8 cellular contexts compared by ENCODE assay signal in genomic region chr11:2933376-2934056, GRCh38. TPM values are rescaled to one million over a fixed set of nuclear protein-coding genes. Genes with fewer than 3 reads are reported as not detected.
DNase-seq lines count a peak whose midpoint lies in the region; ATAC-seq, FAIRE-seq and TF ChIP-seq lines count a peak whose summit lies in the region.

No MANE protein-coding gene starts in this region.

- H3K27me3 ChIP-seq in SK-N-SH (ENCODE audit: insufficient read depth): no peaks in the 10 kb centered on the region
- H3K27me3 ChIP-seq in lower lobe of right lung (ENCODE audit: low read depth): peaks cover 5% of the 10 kb centered on the region

- ATAC-seq in A549: peak; percentile 21 to 26
- peak; percentile 37 for ATAC-seq in GM21423 (IDR thresholded peaks at IDR 0.05; ENCODE audit: unreplicated experiment)
- ATAC-seq in lower lobe of right lung: peak; percentile 65 to 81
- ATAC-seq in HG03520 (IDR thresholded peaks at IDR 0.05; ENCODE audit: unreplicated experiment): no peak
- ATAC-seq in GM21737 (IDR thresholded peaks at IDR 0.05; ENCODE audit: unreplicated experiment): no peak

- peaks cover 8% of the 10 kb centered on the region for H3F3A ChIP-seq in SK-N-SH (replicated peaks; ENCODE audit: insufficient read depth)

- peak; percentile 62 to 85 for DNase-seq in A549 (ENCODE audit: low read depth in 1 of 2, low spot score in 1 of 2)
- DNase-seq in SK-N-SH: peak; percentile 44
- peak; percentile 58 for DNase-seq in central memory CD4-positive, alpha-beta T cell
- peak; percentile 94 for DNase-seq in lower lobe of right lung
- no peak for DNase-seq in KG1 (lab: John Stamatoyannopoulos, UW)

- TF ChIP-seq EP300 in A549 (IDR thresholded peaks at IDR 0.05): no peak
- no peak for TF ChIP-seq EP300 in SK-N-SH (IDR thresholded peaks at IDR 0.05; ENCODE audit: borderline replicate concordance in 1 of 2, low read depth in 1 of 2, low read length in 1 of 2)

- WGBS in A549 (ENCODE audit: missing lambda C conversion rate): 53% methylated on average over 4 of the region's 12 CpGs
- 20% methylated on average over 1 of the region's 12 CpGs for WGBS in SK-N-SH (ENCODE audit: low lambda C conversion rate)

- H2AFZ ChIP-seq in SK-N-SH (ENCODE audit: low read depth): no peak overlapping the region

- POLR2A ChIA-PET in A549 (lab: Yijun Ruan, JAX): interaction anchor here (1.3 kb wide), 1 partner anchor 10 kb away, joined by 3 read pairs; no protein-coding TSS in a partner anchor
- POLR2A ChIA-PET in SK-N-SH (lab: Yijun Ruan, JAX): no interaction called here

- no peaks in the 10 kb centered on the region for H3K79me2 ChIP-seq in SK-N-SH (ENCODE audit: insufficient read depth)

- intact Hi-C loops in lower lobe of right lung (cut with DNase I): no loop called here

- no peak for TF ChIP-seq POLR2A in A549 (IDR thresholded peaks at IDR 0.05; ENCODE audit: low read length)

- peaks cover 18% of the 10 kb centered on the region for H3K4me1 ChIP-seq in A549
- H3K4me1 ChIP-seq in SK-N-SH (ENCODE audit: control insufficient read depth in 1 of 2, insufficient read depth in 2 of 2, low read depth in 1 of 2, low read length in 1 of 2): peaks cover 0 to 12% of the 10 kb centered on the region in 2 experiments; a peak in 2 of 4 replicates
- H3K4me1 ChIP-seq in lower lobe of right lung: peaks cover 26% of the 10 kb centered on the region

- H3K9me2 ChIP-seq in SK-N-SH: no peaks in the 10 kb centered on the region

- H3K4me2 ChIP-seq in A549 (peak overlapping the region; percentile 54), SK-N-SH (peak overlapping the region; percentile 39; the same call in 1 of the 2 replicates)

- H3K27ac ChIP-seq in A549 (peak overlapping the region; percentile 42 to 80), SK-N-SH (ENCODE audit: low read depth in 2 of 2, low read length in 1 of 2) (0 out of 4 replicates have a peak overlapping the region, but pooled peaks of 1 of the 2 experiments have one; percentile 31), lower lobe of right lung (peak overlapping the region; percentile 41)

- H3K9me3 ChIP-seq in A549 (peaks cover 10% of the 10 kb centered on the region), SK-N-SH (0 out of 2 replicates have a peak, but pooled peaks cover 2% of the 10 kb centered on the region), lower lobe of right lung (peaks cover 6% of the 10 kb centered on the region)

- FAIRE-seq in A549 (lab: Jason Lieb, UNC): no peak

- no peak overlapping the region for H3K4me3 ChIP-seq in A549
- H3K4me3 ChIP-seq in SK-N-SH (ENCODE audit: low read depth in 2 of 2, low read length in 1 of 2): no peak overlapping the region
- peak overlapping the region; percentile 11 for H3K4me3 ChIP-seq in lower lobe of right lung

- CTCF ChIA-PET in A549 (lab: Yijun Ruan, JAX): interaction anchor here (1.1 to 9.5 kb wide), 7 partner anchors 10 to 401 kb away, joined by 3 to 75 read pairs (median 4); no protein-coding TSS in a partner anchor
- CTCF ChIA-PET in SK-N-SH (lab: Yijun Ruan, JAX): interaction anchor here (1.0 to 1.7 kb wide), 5 partner anchors 30 to 402 kb away, joined by 3 to 6 read pairs (median 4); no protein-coding TSS in a partner anchor

- H4K20me1 ChIP-seq in SK-N-SH (ENCODE audit: insufficient read depth): no peaks in the 10 kb centered on the region

- H3K9ac ChIP-seq in SK-N-SH: no peak overlapping the region

- TF ChIP-seq RAD21 in A549 (conservative IDR thresholded peaks at IDR 0.05 in 1 of 2, IDR thresholded peaks at IDR 0.05 in 1 of 2) (no peak), SK-N-SH (IDR thresholded peaks at IDR 0.05; ENCODE audit: low read length) (no peak)

- TF ChIP-seq CTCF in A549 (IDR thresholded peaks at IDR 0.05): no peak
- TF ChIP-seq CTCF in SK-N-SH (IDR thresholded peaks at IDR 0.05): no peak
- TF ChIP-seq CTCF in lower lobe of right lung (IDR thresholded peaks at IDR 0.05): no peak

- H3K36me3 ChIP-seq in SK-N-SH (replicated peaks in 1 of 2; ENCODE audit: control insufficient read depth in 1 of 2, insufficient read depth in 2 of 2, low read length in 1 of 2): no peaks in the 10 kb centered on the region
- no peaks in the 10 kb centered on the region for H3K36me3 ChIP-seq in lower lobe of right lung

TF ChIP-seq in A549, 52 proteins besides CTCF, POLR2A, EP300 and RAD21 (continues in another document):
- TF ChIP-seq CBX2 (IDR thresholded peaks at IDR 0.05; ENCODE audit: borderline replicate concordance, low read depth) (no peak), KDM1A (IDR thresholded peaks at IDR 0.05; ENCODE audit: low read depth) (no peak), SREBF2 (IDR thresholded peaks at IDR 0.05) (no peak), CHD2 (IDR thresholded peaks at IDR 0.05; ENCODE audit: low read length, partially characterized antibody) (no peak), ZFP36 (IDR thresholded peaks at IDR 0.05; ENCODE audit: borderline replicate concordance, partially characterized antibody) (peak; percentile 97), CBX8 (IDR thresholded peaks at IDR 0.05) (no peak), ESRRA (IDR thresholded peaks at IDR 0.05; ENCODE audit: borderline replicate concordance, low read length) (no peak), NFE2L2 (conservative IDR thresholded peaks at IDR 0.05; ENCODE audit: low read length) (no peak), MAX (IDR thresholded peaks at IDR 0.05) (0 out of 2 replicates have a peak, but pooled peaks have one; percentile 13)
- TF ChIP-seq, protein P1, sequence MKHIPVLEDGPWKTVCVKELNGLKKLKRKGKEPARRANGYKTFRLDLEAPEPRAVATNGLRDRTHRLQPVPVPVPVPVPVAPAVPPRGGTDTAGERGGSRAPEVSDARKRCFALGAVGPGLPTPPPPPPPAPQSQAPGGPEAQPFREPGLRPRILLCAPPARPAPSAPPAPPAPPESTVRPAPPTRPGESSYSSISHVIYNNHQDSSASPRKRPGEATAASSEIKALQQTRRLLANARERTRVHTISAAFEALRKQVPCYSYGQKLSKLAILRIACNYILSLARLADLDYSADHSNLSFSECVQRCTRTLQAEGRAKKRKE (CRISPR knock-in tag; IDR thresholded peaks at IDR 0.05; ENCODE audit: low read depth): no peak

TF ChIP-seq in SK-N-SH, 30 proteins besides CTCF, POLR2A, EP300 and RAD21:
- TF ChIP-seq GABPA (IDR thresholded peaks at IDR 0.05; ENCODE audit: low read depth) (peak; percentile 29; the same call in 1 of the 2 replicates), SMC3 (IDR thresholded peaks at IDR 0.05; ENCODE audit: low read depth, low read length) (no peak), FOSL2 (IDR thresholded peaks at IDR 0.05; ENCODE audit: borderline replicate concordance, low read depth) (no peak), USF2 (IDR thresholded peaks at IDR 0.05; ENCODE audit: borderline replicate concordance, low read depth, low read length) (no peak), RFX5 (IDR thresholded peaks at IDR 0.05; ENCODE audit: low read length) (no peak), RXRA (IDR thresholded peaks at IDR 0.05; ENCODE audit: borderline replicate concordance, low read depth) (no peak), TCF12 (IDR thresholded peaks at IDR 0.05) (no peak), FOXJ3 (CRISPR knock-in tag; IDR thresholded peaks at IDR 0.05) (no peak)
- TF ChIP-seq, protein P2, sequence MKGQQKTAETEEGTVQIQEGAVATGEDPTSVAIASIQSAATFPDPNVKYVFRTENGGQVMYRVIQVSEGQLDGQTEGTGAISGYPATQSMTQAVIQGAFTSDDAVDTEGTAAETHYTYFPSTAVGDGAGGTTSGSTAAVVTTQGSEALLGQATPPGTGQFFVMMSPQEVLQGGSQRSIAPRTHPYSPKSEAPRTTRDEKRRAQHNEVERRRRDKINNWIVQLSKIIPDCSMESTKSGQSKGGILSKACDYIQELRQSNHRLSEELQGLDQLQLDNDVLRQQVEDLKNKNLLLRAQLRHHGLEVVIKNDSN (IDR thresholded peaks at IDR 0.05; ENCODE audit: borderline replicate concordance, low read depth): no peak

RNA-seq across cellular contexts. Expression of gene PHLDA2, which starts 4.3 kb away (rescaled TPM):
- 6.3 and 7.0 TPM in 2 replicates for polyA plus RNA-seq in A549 (2011; rRNA removed)
- 80.1 and 91.2 TPM in 2 replicates for polyA plus RNA-seq in A549 (2012; cell fraction: cytosol; rRNA removed)
- polyA plus RNA-seq in A549 (2012; cell fraction: nucleus; rRNA removed): 68.3 and 133 TPM in 2 replicates
- polyA plus RNA-seq in A549 (2017; fragmentation: RNase III; extraction: RNeasy Plus Mini Kit Qiagen cat#74134 plus additional on column Dnase treatment): 43.6 to 49.6 TPM (median 47.6 TPM) in 3 replicates
- 3.6 and 5.5 TPM in 2 replicates for polyA minus RNA-seq in A549 (2011; rRNA and poly(A)+ RNA removed)
- 16.2 and 23.6 TPM in 2 replicates for polyA plus RNA-seq in SK-N-SH (2012; rRNA removed)
- 15.9 and 26.1 TPM in 2 replicates for polyA plus RNA-seq in SK-N-SH (2012; cell fraction: cytosol; rRNA removed)
- polyA plus RNA-seq in SK-N-SH (2012; cell fraction: nucleus; rRNA removed): 15.9 and 37.1 TPM in 2 replicates
- 7.2 TPM for total RNA-seq in lower lobe of right lung

RNA-seq across cellular contexts. Expression of gene CDKN1C, which starts 47.9 kb away (rescaled TPM):
- polyA plus RNA-seq in A549 (2011; rRNA removed): 0.40 and 0.41 TPM in 2 replicates
- polyA plus RNA-seq in A549 (2012; cell fraction: cytosol; rRNA removed): 0.11 and 0.25 TPM in 2 replicates
- 0.34 and 0.62 TPM in 2 replicates for polyA plus RNA-seq in A549 (2012; cell fraction: nucleus; rRNA removed)
- polyA plus RNA-seq in A549 (2017; fragmentation: RNase III; extraction: RNeasy Plus Mini Kit Qiagen cat#74134 plus additional on column Dnase treatment): 0.16 to 0.36 TPM (median 0.30 TPM) in 3 replicates
- 0.29 TPM in 1 of 2 replicates, not detected in the other for polyA minus RNA-seq in A549 (2011; rRNA and poly(A)+ RNA removed)
- 1.1 and 1.6 TPM in 2 replicates for polyA plus RNA-seq in SK-N-SH (2012; rRNA removed)
- polyA plus RNA-seq in SK-N-SH (2012; cell fraction: cytosol; rRNA removed): 1.2 and 1.7 TPM in 2 replicates
- polyA plus RNA-seq in SK-N-SH (2012; cell fraction: nucleus; rRNA removed): 2.4 and 4.2 TPM in 2 replicates
- 39.5 TPM for total RNA-seq in lower lobe of right lung

RNA-seq across cellular contexts. Expression of gene NAP1L4, which starts 58.6 kb away (rescaled TPM):
- polyA plus RNA-seq in A549 (2011; rRNA removed) (128 and 148 TPM in 2 replicates), A549 (2017; fragmentation: RNase III; extraction: RNeasy Plus Mini Kit Qiagen cat#74134 plus additional on column Dnase treatment) (129 to 134 TPM (median 132 TPM) in 3 replicates), SK-N-SH (2012; rRNA removed) (82.5 and 104 TPM in 2 replicates)
- 73.9 and 95.8 TPM in 2 replicates for polyA plus RNA-seq in A549 (2012; cell fraction: cytosol; rRNA removed)
- polyA plus RNA-seq in A549 (2012; cell fraction: nucleus; rRNA removed): 97.5 and 143 TPM in 2 replicates
- polyA minus RNA-seq in A549 (2011; rRNA and poly(A)+ RNA removed): 52.9 and 61.4 TPM in 2 replicates
- polyA plus RNA-seq in SK-N-SH (2012; cell fraction: cytosol; rRNA removed): 94.9 and 110 TPM in 2 replicates
- 54.4 and 105 TPM in 2 replicates for polyA plus RNA-seq in SK-N-SH (2012; cell fraction: nucleus; rRNA removed)
- 96.8 TPM for total RNA-seq in lower lobe of right lung

Comparison
In these comparisons a context has a peak if more than half of its experiments do, and no peak if none do; other contexts are left out.
1. ATAC-seq: peak in A549 (2 of 2), GM21423 (single experiment) and lower lobe of right lung (2 of 2); none in HG03520 (single experiment) and GM21737 (single experiment).
2. Of the 12 proteins assayed by ChIP-seq in both A549 and SK-N-SH: peak only in A549: MAX; only in SK-N-SH: none; in both: none; in neither: 11.